Comparison of ENCODE assay signal across 1 cellular context in the genomic region with DNA sequence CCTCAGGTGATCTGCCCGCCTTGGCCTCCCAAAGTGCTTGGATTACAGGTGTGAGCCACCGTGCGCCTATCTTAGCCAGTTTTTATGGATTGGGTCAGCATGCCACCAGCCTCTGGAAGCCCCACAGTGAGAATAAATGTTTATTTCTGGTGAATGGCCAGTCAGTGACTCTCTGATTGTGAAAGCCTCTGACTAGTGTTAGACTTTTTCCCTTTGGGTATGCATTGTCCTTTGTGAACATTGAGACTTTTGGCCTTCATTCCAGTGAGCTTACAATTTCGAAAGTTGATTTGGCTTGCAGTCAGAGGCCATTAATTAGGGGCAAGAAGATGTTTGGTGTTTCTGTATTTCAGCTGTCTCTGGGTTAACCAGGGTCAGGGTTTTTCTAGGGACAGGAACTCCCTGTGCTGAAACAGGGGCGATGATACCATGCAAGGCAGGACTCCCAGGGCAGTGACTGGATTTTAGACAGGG.
TF ChIP-seq lines count a peak whose summit lies in the region.

No MANE protein-coding gene starts in this region.

TF ChIP-seq in HepG2, 621 proteins besides CTCF, POLR2A, EP300 and RAD21 (continued from another document):
- peak; percentile 56; the same call in 1 of the 2 replicates for TF ChIP-seq ARID5B (CRISPR knock-in tag; IDR thresholded peaks at IDR 0.05)
- TF ChIP-seq TEAD2 (CRISPR knock-in tag; IDR thresholded peaks at IDR 0.05) = no peak
- TF ChIP-seq ZNF644 (CRISPR knock-in tag; IDR thresholded peaks at IDR 0.05; ENCODE audit: low read depth) = peak; percentile 35; the same call in 1 of the 2 replicates
- TF ChIP-seq, protein P1, sequence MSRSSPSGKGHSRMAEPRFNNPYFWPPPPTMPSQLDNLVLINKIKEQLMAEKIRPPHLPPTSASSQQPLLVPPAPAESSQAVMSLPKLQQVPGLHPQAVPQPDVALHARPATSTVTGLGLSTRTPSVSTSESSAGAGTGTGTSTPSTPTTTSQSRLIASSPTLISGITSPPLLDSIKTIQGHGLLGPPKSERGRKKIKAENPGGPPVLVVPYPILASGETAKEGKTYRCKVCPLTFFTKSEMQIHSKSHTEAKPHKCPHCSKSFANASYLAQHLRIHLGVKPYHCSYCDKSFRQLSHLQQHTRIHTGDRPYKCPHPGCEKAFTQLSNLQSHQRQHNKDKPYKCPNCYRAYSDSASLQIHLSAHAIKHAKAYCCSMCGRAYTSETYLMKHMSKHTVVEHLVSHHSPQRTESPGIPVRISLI (CRISPR knock-in tag; IDR thresholded peaks at IDR 0.05; ENCODE audit: borderline replicate concordance) = peak; percentile 21; the same call in 1 of the 2 replicates
- TF ChIP-seq ZFP90 (CRISPR knock-in tag; IDR thresholded peaks at IDR 0.05; ENCODE audit: borderline replicate concordance) = 0 out of 2 replicates have a peak, but pooled peaks have one; percentile 33
- TF ChIP-seq THAP8 (CRISPR knock-in tag; IDR thresholded peaks at IDR 0.05; ENCODE audit: borderline replicate concordance) = no peak
- no peak for TF ChIP-seq ONECUT2 (CRISPR knock-in tag; IDR thresholded peaks at IDR 0.05)
- TF ChIP-seq BCL6 (CRISPR knock-in tag; IDR thresholded peaks at IDR 0.05) = peak; percentile 78
- 0 out of 2 replicates have a peak, but pooled peaks have one; percentile 10 for TF ChIP-seq YEATS4 (CRISPR knock-in tag; IDR thresholded peaks at IDR 0.05; ENCODE audit: borderline replicate concordance)
- no peak for TF ChIP-seq ZKSCAN5 (CRISPR knock-in tag; IDR thresholded peaks at IDR 0.05)
- TF ChIP-seq, protein P2, sequence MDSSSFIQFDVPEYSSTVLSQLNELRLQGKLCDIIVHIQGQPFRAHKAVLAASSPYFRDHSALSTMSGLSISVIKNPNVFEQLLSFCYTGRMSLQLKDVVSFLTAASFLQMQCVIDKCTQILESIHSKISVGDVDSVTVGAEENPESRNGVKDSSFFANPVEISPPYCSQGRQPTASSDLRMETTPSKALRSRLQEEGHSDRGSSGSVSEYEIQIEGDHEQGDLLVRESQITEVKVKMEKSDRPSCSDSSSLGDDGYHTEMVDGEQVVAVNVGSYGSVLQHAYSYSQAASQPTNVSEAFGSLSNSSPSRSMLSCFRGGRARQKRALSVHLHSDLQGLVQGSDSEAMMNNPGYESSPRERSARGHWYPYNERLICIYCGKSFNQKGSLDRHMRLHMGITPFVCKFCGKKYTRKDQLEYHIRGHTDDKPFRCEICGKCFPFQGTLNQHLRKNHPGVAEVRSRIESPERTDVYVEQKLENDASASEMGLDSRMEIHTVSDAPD (CRISPR knock-in tag; IDR thresholded peaks at IDR 0.05) = peak; percentile 64
- TF ChIP-seq, protein P3, sequence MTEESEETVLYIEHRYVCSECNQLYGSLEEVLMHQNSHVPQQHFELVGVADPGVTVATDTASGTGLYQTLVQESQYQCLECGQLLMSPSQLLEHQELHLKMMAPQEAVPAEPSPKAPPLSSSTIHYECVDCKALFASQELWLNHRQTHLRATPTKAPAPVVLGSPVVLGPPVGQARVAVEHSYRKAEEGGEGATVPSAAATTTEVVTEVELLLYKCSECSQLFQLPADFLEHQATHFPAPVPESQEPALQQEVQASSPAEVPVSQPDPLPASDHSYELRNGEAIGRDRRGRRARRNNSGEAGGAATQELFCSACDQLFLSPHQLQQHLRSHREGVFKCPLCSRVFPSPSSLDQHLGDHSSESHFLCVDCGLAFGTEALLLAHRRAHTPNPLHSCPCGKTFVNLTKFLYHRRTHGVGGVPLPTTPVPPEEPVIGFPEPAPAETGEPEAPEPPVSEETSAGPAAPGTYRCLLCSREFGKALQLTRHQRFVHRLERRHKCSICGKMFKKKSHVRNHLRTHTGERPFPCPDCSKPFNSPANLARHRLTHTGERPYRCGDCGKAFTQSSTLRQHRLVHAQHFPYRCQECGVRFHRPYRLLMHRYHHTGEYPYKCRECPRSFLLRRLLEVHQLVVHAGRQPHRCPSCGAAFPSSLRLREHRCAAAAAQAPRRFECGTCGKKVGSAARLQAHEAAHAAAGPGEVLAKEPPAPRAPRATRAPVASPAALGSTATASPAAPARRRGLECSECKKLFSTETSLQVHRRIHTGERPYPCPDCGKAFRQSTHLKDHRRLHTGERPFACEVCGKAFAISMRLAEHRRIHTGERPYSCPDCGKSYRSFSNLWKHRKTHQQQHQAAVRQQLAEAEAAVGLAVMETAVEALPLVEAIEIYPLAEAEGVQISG (CRISPR knock-in tag; IDR thresholded peaks at IDR 0.05) = peak; percentile 38; the same call in 1 of the 2 replicates
